In the genomic region with DNA sequence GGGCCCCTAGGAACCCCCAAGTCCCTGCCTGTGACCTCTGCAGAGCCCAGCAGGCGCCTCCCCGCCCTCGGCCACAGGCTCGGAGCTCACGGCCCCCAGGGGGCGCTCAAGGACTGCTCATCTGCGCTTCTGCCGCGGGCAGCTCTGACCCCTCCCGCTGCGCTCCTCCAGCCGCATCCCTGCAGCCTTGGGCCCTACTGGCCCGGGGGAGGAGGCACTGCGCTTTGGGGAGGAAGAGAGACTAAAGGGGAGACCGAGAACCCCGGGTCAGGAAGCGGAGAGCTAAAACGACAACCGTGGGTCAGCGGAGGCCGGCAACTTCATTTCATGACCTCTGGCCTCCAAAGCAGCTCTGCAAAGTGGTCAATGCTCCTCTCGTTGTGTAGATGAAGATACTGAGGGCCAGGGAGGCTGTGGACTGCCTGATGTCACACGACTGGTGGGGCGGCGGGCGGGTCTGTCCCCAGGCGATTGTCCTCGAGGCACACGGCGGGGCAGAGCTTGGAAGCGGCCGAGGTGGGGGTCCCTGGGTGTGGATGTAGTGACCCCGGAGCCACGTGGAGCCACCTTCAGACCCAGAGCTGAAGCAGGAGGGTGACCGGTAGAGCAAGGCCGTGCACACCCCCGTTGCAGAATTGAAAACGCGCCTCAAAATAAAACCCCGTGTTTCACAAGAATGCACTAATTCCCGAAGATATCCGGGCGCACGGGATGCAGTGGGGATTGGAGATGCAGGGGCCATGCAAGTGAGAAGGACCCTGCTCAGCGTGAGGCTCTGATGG, we compare ENCODE assay signal across 8 cellular contexts. TPM values are rescaled to one million over a fixed set of nuclear protein-coding genes. Genes with fewer than 3 reads are reported as not detected.
A peak's percentile ranks its signal among the peaks of the same experiment; 100 is the strongest.
DNase-seq lines count a peak whose midpoint lies in the region; TF ChIP-seq lines count a peak whose summit lies in the region.

No MANE protein-coding gene starts in this region.

- H3K9me2 ChIP-seq in MM.1S (replicated peaks; ENCODE audit: insufficient read depth, low read length), result no peaks in the 10 kb centered on the region

- no peak overlapping the region for H3K27ac ChIP-seq in ACC112 (ENCODE audit: low read depth, low read length)
- no peak overlapping the region for H3K27ac ChIP-seq in MM.1S (ENCODE audit: low read length)
- no peak overlapping the region for H3K27ac ChIP-seq in cardiac muscle cell
- peak overlapping the region; percentile 58 for H3K27ac ChIP-seq in temporal lobe (ENCODE audit: low read depth, low read length)

- H3K4me1 Mint-ChIP-seq in activated naive CD8-positive, alpha-beta T cell treated with anti-CD3 and anti-CD28 coated beads for 36 hours, result peaks cover 4% of the 10 kb centered on the region
- peaks cover 11% of the 10 kb centered on the region for H3K4me1 Mint-ChIP-seq in osteocyte (ENCODE audit: unreplicated experiment)

- H3K79me2 ChIP-seq in ACC112 (ENCODE audit: control insufficient read depth, insufficient read depth, low read length, unreplicated experiment) (no peaks in the 10 kb centered on the region), MM.1S (ENCODE audit: low read length) (no peaks in the 10 kb centered on the region)

- H3K36me3 Mint-ChIP-seq in activated naive CD8-positive, alpha-beta T cell treated with anti-CD3 and anti-CD28 coated beads for 36 hours, result no peaks in the 10 kb centered on the region
- no peaks in the 10 kb centered on the region for H3K36me3 Mint-ChIP-seq in osteocyte (ENCODE audit: unreplicated experiment)

- H3K9me3 ChIP-seq in MM.1S (replicated peaks; ENCODE audit: insufficient read depth, low read length) (no peaks in the 10 kb centered on the region), cardiac muscle cell (ENCODE audit: low read depth) (no peaks in the 10 kb centered on the region)

- H3K9ac ChIP-seq in MM.1S (ENCODE audit: low read length), result no peak overlapping the region

- peak overlapping the region; percentile 85 for H3K4me2 ChIP-seq in MM.1S (ENCODE audit: low read depth, low read length)

- H3K4me1 ChIP-seq in ACC112 (ENCODE audit: control insufficient read depth, insufficient read depth, low read length, unreplicated experiment), result peaks cover 5% of the 10 kb centered on the region
- peaks cover 4% of the 10 kb centered on the region; the same call in 1 of the 2 replicates for H3K4me1 ChIP-seq in MM.1S (ENCODE audit: low read length)
- peaks cover 14% of the 10 kb centered on the region for H3K4me1 ChIP-seq in cardiac muscle cell (ENCODE audit: low read depth)

- peak overlapping the region; percentile 72 for H2AFZ ChIP-seq in ACC112 (ENCODE audit: low read length, unreplicated experiment)
- peak overlapping the region; percentile 77 for H2AFZ ChIP-seq in MM.1S (ENCODE audit: low read length)

- peaks cover 40% of the 10 kb centered on the region for H3K27me3 Mint-ChIP-seq in activated naive CD8-positive, alpha-beta T cell treated with anti-CD3 and anti-CD28 coated beads for 36 hours
- peaks cover 12% of the 10 kb centered on the region for H3K27me3 Mint-ChIP-seq in osteocyte (ENCODE audit: unreplicated experiment)

- H3K27me3 ChIP-seq in ACC112 (ENCODE audit: insufficient read depth, low read length) (peaks cover 6% of the 10 kb centered on the region; the same call in 1 of the 2 replicates), MM.1S (replicated peaks; ENCODE audit: insufficient read depth, low read length) (peaks cover 80% of the 10 kb centered on the region), cardiac muscle cell (no peaks in the 10 kb centered on the region)

- H3F3A ChIP-seq in MM.1S (ENCODE audit: insufficient read depth, low read length), result no peaks in the 10 kb centered on the region

- TF ChIP-seq CTCF in MM.1S (IDR thresholded peaks at IDR 0.05; ENCODE audit: low read length) (peak; percentile 83), cardiac muscle cell (IDR thresholded peaks at IDR 0.05; ENCODE audit: low read depth, low read length) (peak; percentile 83), osteocyte (IDR thresholded peaks at IDR 0.05) (peak; percentile 98)

- no peak overlapping the region for H3K4me3 Mint-ChIP-seq in activated naive CD8-positive, alpha-beta T cell treated with anti-CD3 and anti-CD28 coated beads for 36 hours
- H3K4me3 Mint-ChIP-seq in osteocyte (ENCODE audit: unreplicated experiment), result peak overlapping the region; percentile 40

- H3K27ac Mint-ChIP-seq in activated naive CD8-positive, alpha-beta T cell treated with anti-CD3 and anti-CD28 coated beads for 36 hours, result no peak overlapping the region
- no peak overlapping the region for H3K27ac Mint-ChIP-seq in osteocyte (ENCODE audit: unreplicated experiment)

- H3K36me3 ChIP-seq in ACC112 (ENCODE audit: insufficient read depth, low read length), result no peaks in the 10 kb centered on the region
- no peaks in the 10 kb centered on the region for H3K36me3 ChIP-seq in MM.1S (replicated peaks; ENCODE audit: insufficient read depth, low read length)
- H3K36me3 ChIP-seq in cardiac muscle cell, result no peaks in the 10 kb centered on the region

- DNase-seq in GM19238 (ENCODE audit: insufficient read length, low spot score) (peak; percentile 84), MM.1S (peak; percentile 81), SKM-1 treated with dmso at 0.1 percent for 144 hours (lab: John Stamatoyannopoulos, UW; ENCODE audit: unreplicated experiment) (peak; percentile 78), cardiac muscle cell (ENCODE audit: low read depth in 1 of 2, low spot score in 1 of 2) (peak; percentile 84 to 91), osteocyte (ENCODE audit: extremely low spot score, unreplicated experiment) (peak; percentile 95)
- peak; percentile 83 for DNase-seq in activated naive CD8-positive, alpha-beta T cell treated with anti-CD3 and anti-CD28 coated beads for 36 hours

- no peaks in the 10 kb centered on the region for H4K20me1 ChIP-seq in MM.1S (ENCODE audit: insufficient read depth, low read length)

- H3K9me3 Mint-ChIP-seq in activated naive CD8-positive, alpha-beta T cell treated with anti-CD3 and anti-CD28 coated beads for 36 hours, result no peaks in the 10 kb centered on the region
- no peaks in the 10 kb centered on the region for H3K9me3 Mint-ChIP-seq in osteocyte (ENCODE audit: unreplicated experiment)

- H3K4me3 ChIP-seq in ACC112 (ENCODE audit: low read depth, low read length), result peak overlapping the region; percentile 61
- H3K4me3 ChIP-seq in MM.1S (ENCODE audit: low read length), result no peak overlapping the region
- H3K4me3 ChIP-seq in cardiac muscle cell, result no peak overlapping the region

RNA-seq across cellular contexts. Expression of a gene that starts 2.7 kb away (rescaled TPM):
- not detected for total RNA-seq in activated naive CD8-positive, alpha-beta T cell treated with anti-CD3 and anti-CD28 coated beads for 36 hours
- not detected in 2 replicates for total RNA-seq in cardiac muscle cell
- not detected in 2 replicates for polyA plus RNA-seq in cardiac muscle cell
- total RNA-seq in osteocyte, result not detected in 2 replicates
- not detected for total RNA-seq in temporal lobe

RNA-seq across cellular contexts. Expression of a gene that starts 56.1 kb away (rescaled TPM):
- not detected for total RNA-seq in activated naive CD8-positive, alpha-beta T cell treated with anti-CD3 and anti-CD28 coated beads for 36 hours
- 1.9 TPM in 1 of 2 replicates, not detected in the other for total RNA-seq in cardiac muscle cell
- polyA plus RNA-seq in cardiac muscle cell, result 1.4 TPM in 1 of 2 replicates, not detected in the other
- total RNA-seq in osteocyte, result 13.5 and 24.0 TPM in 2 replicates
- total RNA-seq in temporal lobe, result 0.49 TPM
